Comparison of ENCODE assay signal across 8 cellular contexts in the genomic region with DNA sequence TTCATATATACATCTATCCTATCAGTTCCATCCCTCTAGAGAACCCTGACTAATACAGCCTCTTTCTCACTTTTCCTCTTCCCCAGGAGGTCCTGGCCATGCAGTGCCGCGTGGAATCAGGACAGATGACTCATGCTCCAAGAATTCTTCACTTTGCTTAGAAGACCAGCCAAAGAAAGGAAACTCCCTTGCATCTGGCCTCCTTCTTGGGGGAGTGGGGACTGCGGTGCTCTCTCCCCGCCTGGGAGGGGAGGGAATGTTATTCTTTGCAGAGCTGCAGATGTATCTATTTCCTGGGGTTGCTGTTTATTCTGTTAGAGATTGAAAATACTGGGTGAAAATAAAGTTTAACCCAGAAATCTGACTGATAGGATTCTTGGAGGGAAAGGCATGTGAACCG.
A peak's percentile ranks its signal among the peaks of the same experiment; 100 is the strongest.
DNase-seq lines count a peak whose midpoint lies in the region; ATAC-seq and TF ChIP-seq lines count a peak whose summit lies in the region.

No MANE protein-coding gene starts in this region.

- H3K27me3 ChIP-seq in H9 (ENCODE audit: insufficient read depth, low read length) (no peaks in the 10 kb centered on the region), adipocyte (replicated peaks; ENCODE audit: control insufficient read depth, insufficient read depth, low read length) (no peaks in the 10 kb centered on the region), right atrium auricular region (no peaks in the 10 kb centered on the region)
- H3K27me3 ChIP-seq in CD4-positive, alpha-beta memory T cell (ENCODE audit: insufficient read depth, low read length): no peaks in the 10 kb centered on the region

- no peak overlapping the region for H3K18ac ChIP-seq in H9 (ENCODE audit: insufficient read length, low read depth, low read length)

- no peaks in the 10 kb centered on the region for H3K36me3 Mint-ChIP-seq in H9 (ENCODE audit: insufficient read depth in 1 of 3, low read depth in 3 of 3)
- no peaks in the 10 kb centered on the region for H3K36me3 Mint-ChIP-seq in CD4-positive, alpha-beta memory T cell

- H3K79me2 ChIP-seq in H9 (ENCODE audit: insufficient read depth, low read length): no peaks in the 10 kb centered on the region

- peak overlapping the region in 1 of 3 experiments; percentile 11; a peak in 2 of 7 replicates for H3K27ac Mint-ChIP-seq in H9
- H3K27ac Mint-ChIP-seq in CD4-positive, alpha-beta memory T cell: no peak overlapping the region

- no CpG with 5 or more reads among the region's 5 CpGs for WGBS in H9 (ENCODE audit: extremely low coverage, insufficient read length, low lambda C conversion rate)

- CTCF ChIA-PET in CD4-positive, alpha-beta memory T cell (lab: Charles Lee; ENCODE audit: partially characterized antibody): no interaction called here

- peaks cover 17 to 26% of the 10 kb centered on the region in 2 experiments for H3K4me1 Mint-ChIP-seq in H9
- H3K4me1 Mint-ChIP-seq in CD4-positive, alpha-beta memory T cell: no peaks in the 10 kb centered on the region

- H3K36me3 ChIP-seq in adipocyte (ENCODE audit: control insufficient read depth, insufficient read depth, low read length, severe bottlenecking): no peaks in the 10 kb centered on the region
- H3K36me3 ChIP-seq in right atrium auricular region: no peaks in the 10 kb centered on the region
- H3K36me3 ChIP-seq in CD4-positive, alpha-beta memory T cell (ENCODE audit: insufficient read depth, low read length): no peaks in the 10 kb centered on the region

- H3K4me3 Mint-ChIP-seq in H9: no peak overlapping the region
- no peak overlapping the region for H3K4me3 Mint-ChIP-seq in CD4-positive, alpha-beta memory T cell

- no peak overlapping the region for H3K23ac ChIP-seq in H9 (ENCODE audit: insufficient read length, low read depth, low read length)

- H4K8ac ChIP-seq in H9 (replicated peaks; ENCODE audit: insufficient read length, low read depth, low read length): no peak overlapping the region

- H3K4me2 ChIP-seq in H9 (ENCODE audit: insufficient read depth, insufficient read length, low read length): no peak overlapping the region

- no peak overlapping the region for H4K91ac ChIP-seq in H9 (ENCODE audit: insufficient read length, low read depth, low read length)

- no peak overlapping the region for H2BK15ac ChIP-seq in H9 (ENCODE audit: low read depth, low read length)

- intact Hi-C loops in sciatic nerve (cut with DNase I): no loop called here
- intact Hi-C loops in CD4-positive, alpha-beta memory T cell (cut with micrococcal nuclease): no loop called here

- H2BK20ac ChIP-seq in H9 (ENCODE audit: low read depth, low read length, poor library complexity, severe bottlenecking): no peak overlapping the region

- no peaks in the 10 kb centered on the region for H4K20me1 ChIP-seq in H9 (ENCODE audit: control insufficient read depth, insufficient read depth, insufficient read length)

- H3K9ac ChIP-seq in H9 (ENCODE audit: extremely low read depth, insufficient read length, low read length) (no peak overlapping the region), adipocyte (ENCODE audit: low read length) (no peak overlapping the region)

- ATAC-seq in sciatic nerve (peak; percentile 89), HG02678 (IDR thresholded peaks at IDR 0.05; ENCODE audit: unreplicated experiment) (no peak), HG02870 (IDR thresholded peaks at IDR 0.05; ENCODE audit: unreplicated experiment) (no peak)

- TF ChIP-seq CTCF in H9 (conservative IDR thresholded peaks at IDR 0.05) (no peak), right atrium auricular region (IDR thresholded peaks at IDR 0.05) (no peak)

- no peak overlapping the region for H3K4ac ChIP-seq in H9 (ENCODE audit: low read depth, low read length)

- H3K4me3 ChIP-seq in adipocyte (ENCODE audit: low read length): no peak overlapping the region
- no peak overlapping the region for H3K4me3 ChIP-seq in right atrium auricular region
- H3K4me3 ChIP-seq in CD4-positive, alpha-beta memory T cell (ENCODE audit: low read length in 2 of 2): no peak overlapping the region

- DNase-seq in H9 (peak; percentile 55), adipocyte (ENCODE audit: low read depth) (peak; percentile 96), right atrium auricular region (ENCODE audit: low spot score) (peak; percentile 62), sciatic nerve (ENCODE audit: low spot score) (no peak), NCI-H187 (lab: John Stamatoyannopoulos, UW) (no peak)
- DNase-seq in CD4-positive, alpha-beta memory T cell: no peak

- H3K79me1 ChIP-seq in H9 (ENCODE audit: insufficient read depth, low read depth, low read length, poor library complexity, severe bottlenecking): no peaks in the 10 kb centered on the region

- H3K9me3 Mint-ChIP-seq in H9: no peaks in the 10 kb centered on the region
- H3K9me3 Mint-ChIP-seq in CD4-positive, alpha-beta memory T cell: no peaks in the 10 kb centered on the region

- no peaks in the 10 kb centered on the region for H3K9me3 ChIP-seq in H9 (ENCODE audit: control insufficient read depth, low read depth, low read length)
- no peaks in the 10 kb centered on the region for H3K9me3 ChIP-seq in adipocyte (ENCODE audit: control insufficient read depth, low read length)
- no peaks in the 10 kb centered on the region for H3K9me3 ChIP-seq in right atrium auricular region
- H3K9me3 ChIP-seq in CD4-positive, alpha-beta memory T cell (ENCODE audit: control insufficient read depth in 1 of 2, low read length in 2 of 2): no peaks in the 10 kb centered on the region

- H3K4me1 ChIP-seq in H9 (ENCODE audit: insufficient read depth, low read length): peaks cover 4% of the 10 kb centered on the region; the same call in 1 of the 2 replicates
- peaks cover 31% of the 10 kb centered on the region for H3K4me1 ChIP-seq in adipocyte (ENCODE audit: control insufficient read depth, insufficient read depth, low read length)
- H3K4me1 ChIP-seq in right atrium auricular region: peaks cover 0 to 17% of the 10 kb centered on the region in 2 donors
- no peaks in the 10 kb centered on the region for H3K4me1 ChIP-seq in CD4-positive, alpha-beta memory T cell (ENCODE audit: insufficient read depth, low read length)

- H3K56ac ChIP-seq in H9 (ENCODE audit: insufficient read length, low read depth, low read length): no peak overlapping the region

- no peak overlapping the region for H3T11ph ChIP-seq in H9 (ENCODE audit: low read length)

- POLR2A ChIA-PET in CD4-positive, alpha-beta memory T cell (lab: Charles Lee; ENCODE audit: partially characterized antibody): no interaction called here

- no peaks in the 10 kb centered on the region for H3K23me2 ChIP-seq in H9 (ENCODE audit: insufficient read length, low read depth, low read length, poor library complexity, severe bottlenecking)

- no peak overlapping the region for H3K27ac ChIP-seq in H9 (ENCODE audit: insufficient read length, low read depth, low read length)
- no peak overlapping the region for H3K27ac ChIP-seq in right atrium auricular region
- H3K27ac ChIP-seq in CD4-positive, alpha-beta memory T cell (ENCODE audit: low read depth, low read length): no peak overlapping the region

- no peak overlapping the region for H2BK5ac ChIP-seq in H9 (ENCODE audit: insufficient read length, low read length)

- H2AFZ ChIP-seq in H9 (ENCODE audit: low read length): no peak overlapping the region

- H2BK12ac ChIP-seq in H9 (ENCODE audit: insufficient read length, low read depth, low read length): no peak overlapping the region

- no peaks in the 10 kb centered on the region for H3K27me3 Mint-ChIP-seq in H9 (ENCODE audit: low read depth)
- peaks cover 6 to 21% of the 10 kb centered on the region in 2 donors for H3K27me3 Mint-ChIP-seq in CD4-positive, alpha-beta memory T cell

- H4K5ac ChIP-seq in H9 (ENCODE audit: insufficient read length, low read depth, low read length): no peak overlapping the region

- no peak overlapping the region for H2BK120ac ChIP-seq in H9 (ENCODE audit: low read depth, low read length, poor library complexity, severe bottlenecking)

- H2AK5ac ChIP-seq in H9 (ENCODE audit: insufficient read length, low read length): no peak overlapping the region

- no peak overlapping the region for H3K14ac ChIP-seq in H9 (ENCODE audit: insufficient read depth, low read length)

Comparison
In these comparisons a context has a peak if more than half of its experiments do, and no peak if none do; other contexts are left out.
1. DNase-seq: peak in H9 (single experiment), adipocyte (single experiment) and right atrium auricular region (single experiment); none in sciatic nerve (single experiment), NCI-H187 (0 of 2) and CD4-positive, alpha-beta memory T cell (0 of 5).